In the genomic region with DNA sequence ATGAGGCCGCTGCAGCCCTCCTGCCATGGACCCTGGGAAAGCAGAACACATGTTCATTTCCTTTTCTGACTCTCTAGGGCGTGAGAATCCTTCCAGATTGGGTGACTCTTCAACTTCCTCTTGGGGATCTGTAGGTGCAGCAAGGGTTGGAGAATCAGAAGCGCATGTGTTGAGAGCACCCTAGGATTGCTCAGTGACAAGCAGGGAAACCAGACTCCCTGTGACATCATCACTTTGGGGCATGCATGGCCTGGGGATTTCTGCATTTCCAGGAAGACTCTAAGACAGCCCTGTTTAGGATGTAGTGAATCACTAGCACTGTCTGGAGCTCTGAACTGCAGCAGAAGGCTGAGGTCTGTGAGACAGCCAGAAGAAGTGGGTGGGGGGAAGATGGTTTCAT, we compare ENCODE assay signal across 2 cellular contexts.
TF ChIP-seq lines count a peak whose summit lies in the region.

No MANE protein-coding gene starts in this region.

TF ChIP-seq in A549, 52 proteins besides CTCF, POLR2A, EP300 and RAD21 (continued from another document):
- TF ChIP-seq, protein P1, sequence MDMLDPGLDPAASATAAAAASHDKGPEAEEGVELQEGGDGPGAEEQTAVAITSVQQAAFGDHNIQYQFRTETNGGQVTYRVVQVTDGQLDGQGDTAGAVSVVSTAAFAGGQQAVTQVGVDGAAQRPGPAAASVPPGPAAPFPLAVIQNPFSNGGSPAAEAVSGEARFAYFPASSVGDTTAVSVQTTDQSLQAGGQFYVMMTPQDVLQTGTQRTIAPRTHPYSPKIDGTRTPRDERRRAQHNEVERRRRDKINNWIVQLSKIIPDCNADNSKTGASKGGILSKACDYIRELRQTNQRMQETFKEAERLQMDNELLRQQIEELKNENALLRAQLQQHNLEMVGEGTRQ (IDR thresholded peaks at IDR 0.05) = no peak
- TF ChIP-seq NFE2L2 (conservative IDR thresholded peaks at IDR 0.05; ENCODE audit: low read length) (no peak), TFCP2L1 (CRISPR knock-in tag; IDR thresholded peaks at IDR 0.05) (no peak), ESRRA (IDR thresholded peaks at IDR 0.05; ENCODE audit: borderline replicate concordance, low read length) (no peak)
- TF ChIP-seq, protein P2, sequence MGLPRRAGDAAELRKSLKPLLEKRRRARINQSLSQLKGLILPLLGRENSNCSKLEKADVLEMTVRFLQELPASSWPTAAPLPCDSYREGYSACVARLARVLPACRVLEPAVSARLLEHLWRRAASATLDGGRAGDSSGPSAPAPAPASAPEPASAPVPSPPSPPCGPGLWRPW (IDR thresholded peaks at IDR 0.05) = no peak

TF ChIP-seq in K562, 482 proteins besides CTCF, POLR2A, EP300 and RAD21 (continued from another document):
- TF ChIP-seq, protein P3, sequence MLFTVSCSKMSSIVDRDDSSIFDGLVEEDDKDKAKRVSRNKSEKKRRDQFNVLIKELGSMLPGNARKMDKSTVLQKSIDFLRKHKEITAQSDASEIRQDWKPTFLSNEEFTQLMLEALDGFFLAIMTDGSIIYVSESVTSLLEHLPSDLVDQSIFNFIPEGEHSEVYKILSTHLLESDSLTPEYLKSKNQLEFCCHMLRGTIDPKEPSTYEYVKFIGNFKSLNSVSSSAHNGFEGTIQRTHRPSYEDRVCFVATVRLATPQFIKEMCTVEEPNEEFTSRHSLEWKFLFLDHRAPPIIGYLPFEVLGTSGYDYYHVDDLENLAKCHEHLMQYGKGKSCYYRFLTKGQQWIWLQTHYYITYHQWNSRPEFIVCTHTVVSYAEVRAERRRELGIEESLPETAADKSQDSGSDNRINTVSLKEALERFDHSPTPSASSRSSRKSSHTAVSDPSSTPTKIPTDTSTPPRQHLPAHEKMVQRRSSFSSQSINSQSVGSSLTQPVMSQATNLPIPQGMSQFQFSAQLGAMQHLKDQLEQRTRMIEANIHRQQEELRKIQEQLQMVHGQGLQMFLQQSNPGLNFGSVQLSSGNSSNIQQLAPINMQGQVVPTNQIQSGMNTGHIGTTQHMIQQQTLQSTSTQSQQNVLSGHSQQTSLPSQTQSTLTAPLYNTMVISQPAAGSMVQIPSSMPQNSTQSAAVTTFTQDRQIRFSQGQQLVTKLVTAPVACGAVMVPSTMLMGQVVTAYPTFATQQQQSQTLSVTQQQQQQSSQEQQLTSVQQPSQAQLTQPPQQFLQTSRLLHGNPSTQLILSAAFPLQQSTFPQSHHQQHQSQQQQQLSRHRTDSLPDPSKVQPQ (CRISPR knock-in tag; IDR thresholded peaks at IDR 0.05; ENCODE audit: borderline replicate concordance) = no peak
- no peak for TF ChIP-seq FOS (IDR thresholded peaks at IDR 0.05; ENCODE audit: extremely low read depth, insufficient read length)
- no peak for TF ChIP-seq NCOA2 (IDR thresholded peaks at IDR 0.05; ENCODE audit: partially characterized antibody in 2 of 2)
- TF ChIP-seq ASH1L (IDR thresholded peaks at IDR 0.05; ENCODE audit: borderline replicate concordance, low read depth, partially characterized antibody) = no peak
- TF ChIP-seq, protein P4, sequence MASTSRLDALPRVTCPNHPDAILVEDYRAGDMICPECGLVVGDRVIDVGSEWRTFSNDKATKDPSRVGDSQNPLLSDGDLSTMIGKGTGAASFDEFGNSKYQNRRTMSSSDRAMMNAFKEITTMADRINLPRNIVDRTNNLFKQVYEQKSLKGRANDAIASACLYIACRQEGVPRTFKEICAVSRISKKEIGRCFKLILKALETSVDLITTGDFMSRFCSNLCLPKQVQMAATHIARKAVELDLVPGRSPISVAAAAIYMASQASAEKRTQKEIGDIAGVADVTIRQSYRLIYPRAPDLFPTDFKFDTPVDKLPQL (IDR thresholded peaks at IDR 0.05; ENCODE audit: extremely low read depth, insufficient read length) = no peak
- TF ChIP-seq JUND (IDR thresholded peaks at IDR 0.05; ENCODE audit: borderline replicate concordance, low read depth, low read length) = peak; percentile 37; the same call in 1 of the 2 replicates
- TF ChIP-seq JUND (tag; IDR thresholded peaks at IDR 0.05; ENCODE audit: borderline replicate concordance, low read depth, low read length) = peak; percentile 47; the same call in 2 of the 3 replicates
- TF ChIP-seq, protein P5, sequence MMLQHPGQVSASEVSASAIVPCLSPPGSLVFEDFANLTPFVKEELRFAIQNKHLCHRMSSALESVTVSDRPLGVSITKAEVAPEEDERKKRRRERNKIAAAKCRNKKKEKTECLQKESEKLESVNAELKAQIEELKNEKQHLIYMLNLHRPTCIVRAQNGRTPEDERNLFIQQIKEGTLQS (IDR thresholded peaks at IDR 0.05) = peak; percentile 76; the same call in 1 of the 2 replicates
- TF ChIP-seq, protein P5 (CRISPR knock-in tag; conservative IDR thresholded peaks at IDR 0.05) = no peak
- TF ChIP-seq SPI1 (IDR thresholded peaks at IDR 0.05; ENCODE audit: borderline replicate concordance, low read depth, low read length) = peak; percentile 51; the same call in 1 of the 2 replicates
- TF ChIP-seq ZNF274 (IDR thresholded peaks at IDR 0.05; ENCODE audit: borderline replicate concordance, low read depth, low read length) = no peak
- TF ChIP-seq ZNF3 (CRISPR knock-in tag; IDR thresholded peaks at IDR 0.05) = no peak
- peak; percentile 49; the same call in 1 of the 2 replicates for TF ChIP-seq L3MBTL2 (IDR thresholded peaks at IDR 0.05)
- TF ChIP-seq, protein P6, sequence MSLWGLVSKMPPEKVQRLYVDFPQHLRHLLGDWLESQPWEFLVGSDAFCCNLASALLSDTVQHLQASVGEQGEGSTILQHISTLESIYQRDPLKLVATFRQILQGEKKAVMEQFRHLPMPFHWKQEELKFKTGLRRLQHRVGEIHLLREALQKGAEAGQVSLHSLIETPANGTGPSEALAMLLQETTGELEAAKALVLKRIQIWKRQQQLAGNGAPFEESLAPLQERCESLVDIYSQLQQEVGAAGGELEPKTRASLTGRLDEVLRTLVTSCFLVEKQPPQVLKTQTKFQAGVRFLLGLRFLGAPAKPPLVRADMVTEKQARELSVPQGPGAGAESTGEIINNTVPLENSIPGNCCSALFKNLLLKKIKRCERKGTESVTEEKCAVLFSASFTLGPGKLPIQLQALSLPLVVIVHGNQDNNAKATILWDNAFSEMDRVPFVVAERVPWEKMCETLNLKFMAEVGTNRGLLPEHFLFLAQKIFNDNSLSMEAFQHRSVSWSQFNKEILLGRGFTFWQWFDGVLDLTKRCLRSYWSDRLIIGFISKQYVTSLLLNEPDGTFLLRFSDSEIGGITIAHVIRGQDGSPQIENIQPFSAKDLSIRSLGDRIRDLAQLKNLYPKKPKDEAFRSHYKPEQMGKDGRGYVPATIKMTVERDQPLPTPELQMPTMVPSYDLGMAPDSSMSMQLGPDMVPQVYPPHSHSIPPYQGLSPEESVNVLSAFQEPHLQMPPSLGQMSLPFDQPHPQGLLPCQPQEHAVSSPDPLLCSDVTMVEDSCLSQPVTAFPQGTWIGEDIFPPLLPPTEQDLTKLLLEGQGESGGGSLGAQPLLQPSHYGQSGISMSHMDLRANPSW (CRISPR knock-in tag; IDR thresholded peaks at IDR 0.05) = no peak
- TF ChIP-seq SRSF7 (optimal IDR thresholded peaks at IDR 0.05; ENCODE audit: low read depth, low read length) = no peak
- no peak for TF ChIP-seq DACH1 (IDR thresholded peaks at IDR 0.05; ENCODE audit: partially characterized antibody)
- peak; percentile 70 for TF ChIP-seq ATF7 (IDR thresholded peaks at IDR 0.05)
- TF ChIP-seq HCFC1 (IDR thresholded peaks at IDR 0.05; ENCODE audit: low read depth, low read length) = no peak
- TF ChIP-seq CBFA2T2 (conservative IDR thresholded peaks at IDR 0.05) = no peak
- no peak for TF ChIP-seq NONO (IDR thresholded peaks at IDR 0.05; ENCODE audit: low read depth in 2 of 2, low read length in 1 of 2)
- 0 out of 2 replicates have a peak, but pooled peaks have one; percentile 23 for TF ChIP-seq GABPB1 (CRISPR knock-in tag; IDR thresholded peaks at IDR 0.05)
- TF ChIP-seq, protein P7, sequence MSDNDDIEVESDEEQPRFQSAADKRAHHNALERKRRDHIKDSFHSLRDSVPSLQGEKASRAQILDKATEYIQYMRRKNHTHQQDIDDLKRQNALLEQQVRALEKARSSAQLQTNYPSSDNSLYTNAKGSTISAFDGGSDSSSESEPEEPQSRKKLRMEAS (CRISPR knock-in tag; IDR thresholded peaks at IDR 0.05) = peak; percentile 59; the same call in 1 of the 2 replicates
- TF ChIP-seq SREBF1 (IDR thresholded peaks at IDR 0.05; ENCODE audit: borderline replicate concordance, low read depth, low read length) = no peak
- TF ChIP-seq FOXA1 (IDR thresholded peaks at IDR 0.05; ENCODE audit: borderline replicate concordance) = no peak
- TF ChIP-seq NR1H2 (CRISPR knock-in tag; IDR thresholded peaks at IDR 0.05) = no peak
- TF ChIP-seq ZNF644 (tag; IDR thresholded peaks at IDR 0.05; ENCODE audit: low read depth) = no peak
- TF ChIP-seq CREM (IDR thresholded peaks at IDR 0.05; ENCODE audit: low read depth) = peak; percentile 35; the same call in 1 of the 2 replicates
- TF ChIP-seq MTA3 (IDR thresholded peaks at IDR 0.05; ENCODE audit: borderline replicate concordance) = 0 out of 2 replicates have a peak, but pooled peaks have one; percentile 17
- TF ChIP-seq MYC (IDR thresholded peaks at IDR 0.05; ENCODE audit: low read depth, low read length) = 0 out of 2 replicates have a peak, but pooled peaks have one; percentile 22
- no peak for TF ChIP-seq MYC (CRISPR knock-in tag; IDR thresholded peaks at IDR 0.05; ENCODE audit: borderline replicate concordance, low read depth)
- TF ChIP-seq CTBP1 (IDR thresholded peaks at IDR 0.05; ENCODE audit: borderline replicate concordance) = 0 out of 2 replicates have a peak, but pooled peaks have one; percentile 15
- TF ChIP-seq NRF1 (conservative IDR thresholded peaks at IDR 0.05 in 1 of 2, IDR thresholded peaks at IDR 0.05 in 1 of 2) = peak; percentile 71 to 74
